1 cellular context compared by ENCODE assay signal in genomic region chr17:81705518-81706231, GRCh38.
TF ChIP-seq lines count a peak whose summit lies in the region.

No MANE protein-coding gene starts in this region.

TF ChIP-seq in K562, 482 proteins besides CTCF, POLR2A, EP300 and RAD21:
- no peak for TF ChIP-seq SIN3B (IDR thresholded peaks at IDR 0.05; ENCODE audit: low read depth)
- TF ChIP-seq ZNF280A (IDR thresholded peaks at IDR 0.05; ENCODE audit: low read depth, partially characterized antibody) = no peak
